In the genomic region with DNA sequence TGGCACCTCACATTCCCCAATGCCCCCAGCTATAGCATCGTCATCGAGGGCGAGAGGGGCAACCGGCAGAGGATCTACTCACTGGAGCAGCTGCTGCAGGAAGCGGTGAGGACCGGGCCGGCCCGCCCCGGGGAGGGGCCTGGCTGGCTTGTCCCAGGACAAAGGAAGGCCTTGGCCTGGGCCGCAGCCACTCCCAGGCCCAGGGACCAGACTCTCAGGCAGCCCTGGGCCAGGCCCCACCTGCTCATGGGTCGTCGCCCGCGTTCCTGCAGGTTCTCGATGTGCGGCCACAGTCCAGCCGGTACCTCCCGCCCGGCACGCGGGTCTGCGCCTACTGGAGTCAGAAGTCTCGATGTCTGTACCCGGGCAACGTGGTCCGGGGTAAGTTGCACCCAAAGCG, we compare ENCODE assay signal across 17 cellular contexts.
"Had no signal": no experiment of that assay in that cellular context is flagged by ENCODE, and none has a peak within 500 bp of the region (broad histone marks: within the 10 kb centered on the region; RNA-seq: fewer than 3 reads in every experiment).

No MANE protein-coding gene starts in this region.

- H3K27me3 Mint-ChIP-seq: activated B cell treated with CpG ODN at 0.5 μM for 24 hours; activated CD4-positive, alpha-beta T cell treated with anti-CD3 and anti-CD28 coated beads, Interleukin-2, amount 10 ng/mL, durations not matched to agents 24 days and 14 days; stimulated activated naive CD8-positive, alpha-beta T cell treated with anti-CD3 and anti-CD28 coated beads, Interleukin-15, amount 100 ng/mL, for 72 hours had no signal

- H3K9me3 ChIP-seq: testis, upper lobe of left lung had no signal

- H3K36me3 Mint-ChIP-seq: activated naive CD4-positive, alpha-beta T cell treated with anti-CD3 and anti-CD28 coated beads, Interleukin-2, amount 50 U/mL, for 72 hours; immature natural killer cell; naive thymus-derived CD4-positive, alpha-beta T cell had no signal

- H3K9me3 Mint-ChIP-seq: activated B cell treated with CpG ODN at 0.5 μM for 24 hours; activated CD4-positive, alpha-beta T cell treated with anti-CD3 and anti-CD28 coated beads, Interleukin-2, amount 10 ng/mL, durations not matched to agents 24 days and 14 days; activated naive CD4-positive, alpha-beta T cell treated with anti-CD3 and anti-CD28 coated beads, Interleukin-2, amount 50 U/mL, for 72 hours; activated T-cell treated with anti-CD3 and anti-CD28 coated beads, Interleukin-2, amount 50 U/mL, for 72 hours; immature natural killer cell; naive thymus-derived CD4-positive, alpha-beta T cell; stimulated activated naive CD8-positive, alpha-beta T cell treated with anti-CD3 and anti-CD28 coated beads, Interleukin-15, amount 100 ng/mL, for 72 hours had no signal

- DNase-seq: activated B cell treated with CpG ODN at 0.5 μM for 24 hours; activated CD4-positive, alpha-beta T cell treated with anti-CD3 and anti-CD28 coated beads, Interleukin-2, amount 10 ng/mL, durations not matched to agents 24 days and 14 days; activated CD8-positive, alpha-beta memory T cell treated with anti-CD3 and anti-CD28 coated beads, Interleukin-2, amount 50 U/mL, for 48 hours; activated gamma-delta T cell; activated T-cell treated with anti-CD3 and anti-CD28 coated beads, Interleukin-2, amount 50 U/mL, for 72 hours; caudate nucleus; foreskin keratinocyte; immature natural killer cell; mammary epithelial cell; naive thymus-derived CD4-positive, alpha-beta T cell; retina; stimulated activated naive CD8-positive, alpha-beta T cell treated with anti-CD3 and anti-CD28 coated beads, Interleukin-15, amount 100 ng/mL, for 72 hours; SW 1271; testis had no signal

- H3K27ac ChIP-seq: foreskin keratinocyte, skin epidermis, testis had no signal

- H3K4me3 ChIP-seq: skin epidermis, testis had no signal

- H3K4me3 Mint-ChIP-seq: activated B cell treated with CpG ODN at 0.5 μM for 24 hours; activated CD4-positive, alpha-beta T cell treated with anti-CD3 and anti-CD28 coated beads, Interleukin-2, amount 10 ng/mL, durations not matched to agents 24 days and 14 days; activated T-cell treated with anti-CD3 and anti-CD28 coated beads, Interleukin-2, amount 50 U/mL, for 72 hours; naive thymus-derived CD4-positive, alpha-beta T cell; stimulated activated naive CD8-positive, alpha-beta T cell treated with anti-CD3 and anti-CD28 coated beads, Interleukin-15, amount 100 ng/mL, for 72 hours had no signal

- H3K4me1 Mint-ChIP-seq: activated CD4-positive, alpha-beta T cell treated with anti-CD3 and anti-CD28 coated beads, Interleukin-2, amount 10 ng/mL, durations not matched to agents 24 days and 14 days had no signal

- H3K4me1 ChIP-seq: foreskin keratinocyte, testis had no signal

- H3K27ac Mint-ChIP-seq: activated B cell treated with CpG ODN at 0.5 μM for 24 hours; activated CD4-positive, alpha-beta T cell treated with anti-CD3 and anti-CD28 coated beads, Interleukin-2, amount 10 ng/mL, durations not matched to agents 24 days and 14 days; activated naive CD4-positive, alpha-beta T cell treated with anti-CD3 and anti-CD28 coated beads, Interleukin-2, amount 50 U/mL, for 72 hours; activated T-cell treated with anti-CD3 and anti-CD28 coated beads, Interleukin-2, amount 50 U/mL, for 72 hours; immature natural killer cell; naive thymus-derived CD4-positive, alpha-beta T cell had no signal

- H3K27me3 ChIP-seq: foreskin keratinocyte, testis, upper lobe of left lung had no signal

- ATAC-seq: activated naive CD4-positive, alpha-beta T cell treated with anti-CD3 and anti-CD28 coated beads, Interleukin-2, amount 50 U/mL, for 72 hours; activated T-cell treated with anti-CD3 and anti-CD28 coated beads, Interleukin-2, amount 50 U/mL, for 72 hours; foreskin keratinocyte; naive thymus-derived CD4-positive, alpha-beta T cell; stimulated activated naive CD8-positive, alpha-beta T cell treated with anti-CD3 and anti-CD28 coated beads, Interleukin-15, amount 100 ng/mL, for 72 hours had no signal
